ENCODE assay signal across 23 cellular contexts in the genomic region with DNA sequence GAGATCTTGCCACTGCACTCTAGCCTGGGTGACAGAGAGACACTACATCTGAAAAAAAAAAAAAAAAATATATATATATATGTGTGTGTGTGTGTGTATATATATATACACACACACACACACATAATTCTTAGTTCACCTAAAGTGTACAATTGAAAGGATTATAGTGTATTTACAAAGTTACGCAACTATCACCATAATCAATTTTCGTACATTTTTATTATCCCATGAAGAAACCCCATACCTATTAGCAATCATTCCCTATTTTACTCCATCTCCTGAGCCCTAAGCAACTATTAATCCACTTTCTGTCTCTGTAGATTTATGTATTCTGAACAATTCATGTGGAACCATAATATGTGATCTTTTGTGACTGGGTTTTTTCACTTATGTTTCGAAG.
"Had no signal": no experiment of that assay in that cellular context is flagged by ENCODE, and none has a peak within 500 bp of the region (broad histone marks: within the 10 kb centered on the region; RNA-seq: fewer than 3 reads in every experiment).

No MANE protein-coding gene starts in this region.

- H3K27ac Mint-ChIP-seq: memory B cell; natural killer cell treated with Interleukin-12 subunit alpha and Interleukin-12 subunit beta and Interleukin-15 and Interleukin-18, amount 100 ng/mL, for 72 hours; stimulated activated naive B cell treated with anti-CD40 and anti-IgM and Interleukin-4, amounts not matched to agents 10 μg/mL and 1 μg/mL and 100 μg/mL, for 72 hours; type B pancreatic cell had no signal

- DNase-seq: dermis blood vessel endothelial cell; effector memory CD4-positive, alpha-beta T cell; foreskin keratinocyte; heart left ventricle; kidney; nucleus accumbens; sigmoid colon; stimulated activated naive B cell treated with anti-CD40 and anti-IgM and Interleukin-4, amounts not matched to agents 10 μg/mL and 1 μg/mL and 100 μg/mL, for 72 hours; stomach; thyroid gland had no signal

- H3K27me3 ChIP-seq: esophagus muscularis mucosa, foreskin keratinocyte, gastroesophageal sphincter, heart left ventricle, hepatocyte, right atrium auricular region, sigmoid colon, stomach, thyroid gland had no signal

- H3K9me3 Mint-ChIP-seq: memory B cell; natural killer cell treated with Interleukin-12 subunit alpha and Interleukin-12 subunit beta and Interleukin-15 and Interleukin-18, amount 100 ng/mL, for 72 hours; stimulated activated naive B cell treated with anti-CD40 and anti-IgM and Interleukin-4, amounts not matched to agents 10 μg/mL and 1 μg/mL and 100 μg/mL, for 72 hours; type B pancreatic cell had no signal

- H3K27me3 Mint-ChIP-seq: memory B cell; natural killer cell treated with Interleukin-12 subunit alpha and Interleukin-12 subunit beta and Interleukin-15 and Interleukin-18, amount 100 ng/mL, for 72 hours; stimulated activated naive B cell treated with anti-CD40 and anti-IgM and Interleukin-4, amounts not matched to agents 10 μg/mL and 1 μg/mL and 100 μg/mL, for 72 hours; type B pancreatic cell had no signal

- H3K9me3 ChIP-seq: esophagus muscularis mucosa, gastroesophageal sphincter, heart left ventricle, prostate gland, right atrium auricular region, sigmoid colon, stomach, thyroid gland had no signal

- H3K27ac ChIP-seq: coronary artery, esophagus muscularis mucosa, foreskin keratinocyte, gastroesophageal sphincter, heart left ventricle, hepatocyte, prostate gland, right atrium auricular region, sigmoid colon, stomach, thyroid gland had no signal

- H3K36me3 ChIP-seq: esophagus muscularis mucosa, gastroesophageal sphincter, heart left ventricle, prostate gland, right atrium auricular region, sigmoid colon, stomach, thyroid gland had no signal

- H3K4me3 ChIP-seq: coronary artery, esophagus muscularis mucosa, gastroesophageal sphincter, heart left ventricle, hepatocyte, lung, prostate gland, right atrium auricular region, sigmoid colon, stomach, thyroid gland had no signal

- ATAC-seq: foreskin keratinocyte; gastroesophageal sphincter; heart left ventricle; left lobe of liver; natural killer cell treated with Interleukin-12 subunit alpha and Interleukin-12 subunit beta and Interleukin-15 and Interleukin-18, amount 100 ng/mL, for 72 hours; stimulated activated naive B cell treated with anti-CD40 and anti-IgM and Interleukin-4, amounts not matched to agents 10 μg/mL and 1 μg/mL and 100 μg/mL, for 72 hours had no signal

- H3K36me3 Mint-ChIP-seq: type B pancreatic cell had no signal

- H3K4me1 ChIP-seq: prostate gland had no signal

- H3K4me3 Mint-ChIP-seq: memory B cell; natural killer cell treated with Interleukin-12 subunit alpha and Interleukin-12 subunit beta and Interleukin-15 and Interleukin-18, amount 100 ng/mL, for 72 hours; stimulated activated naive B cell treated with anti-CD40 and anti-IgM and Interleukin-4, amounts not matched to agents 10 μg/mL and 1 μg/mL and 100 μg/mL, for 72 hours; type B pancreatic cell had no signal

- H2AFZ ChIP-seq: hepatocyte had no signal

- H3K4me2 ChIP-seq: hepatocyte had no signal

- FAIRE-seq: endothelial cell of umbilical vein, kidney, urothelium cell line had no signal
